In genomic region chr6:143427109-143427817, GRCh38 we compare ENCODE assay signal across 8 cellular contexts. TPM values are rescaled to one million over a fixed set of nuclear protein-coding genes. Genes with fewer than 3 reads are reported as not detected.
DNase-seq lines count a peak whose midpoint lies in the region; ATAC-seq and TF ChIP-seq lines count a peak whose summit lies in the region.

No MANE protein-coding gene starts in this region.

- H3K27me3 ChIP-seq in ovary (no peaks in the 10 kb centered on the region), upper lobe of left lung (no peaks in the 10 kb centered on the region)

- TF ChIP-seq EP300 in ovary (IDR thresholded peaks at IDR 0.05) (no peak), upper lobe of left lung (IDR thresholded peaks at IDR 0.05) (no peak)

- peak overlapping the region; percentile 45; the same call in 1 of the 2 replicates for H3K27ac ChIP-seq in RWPE1
- H3K27ac ChIP-seq in ovary = no peak overlapping the region
- H3K27ac ChIP-seq in upper lobe of left lung = no peak overlapping the region

- no peak for TF ChIP-seq POLR2A in ovary (IDR thresholded peaks at IDR 0.05)
- no peak for TF ChIP-seq POLR2A in upper lobe of left lung (IDR thresholded peaks at IDR 0.05)

- H3K36me3 ChIP-seq in ovary = no peaks in the 10 kb centered on the region
- peaks cover 0 to 5% (median 0%) of the 10 kb centered on the region in 4 donors for H3K36me3 ChIP-seq in upper lobe of left lung

- TF ChIP-seq CTCF in RWPE1 (conservative IDR thresholded peaks at IDR 0.05; ENCODE audit: low read depth) = peak; percentile 96
- peak; percentile 80 to 83 (median 81) for TF ChIP-seq CTCF in ovary (IDR thresholded peaks at IDR 0.05)
- TF ChIP-seq CTCF in upper lobe of left lung (IDR thresholded peaks at IDR 0.05) = peak; percentile 77 to 89 (median 84)

- H3K9me3 ChIP-seq in ovary (no peaks in the 10 kb centered on the region), upper lobe of left lung (no peaks in the 10 kb centered on the region)

- POLR2A ChIA-PET in RWPE1 (lab: Yijun Ruan, JAX; ENCODE audit: low non-redundant PET) = interaction anchor here (0.6 kb wide), 1 partner anchor 126 kb away, joined by 3 read pairs; no protein-coding TSS in a partner anchor

- DNase-seq in GDM1 (lab: John Stamatoyannopoulos, UW) (peak; percentile 38), KG1 (lab: John Stamatoyannopoulos, UW) (peak; percentile 30), RWPE1 (ENCODE audit: low spot score) (peak; percentile 59), foreskin melanocyte (peak; percentile 52), ovary (peak; percentile 56 to 83 (median 78)), upper lobe of left lung (peak; percentile 67 to 89)
- peak; percentile 53 for DNase-seq in activated effector memory CD4-positive, alpha-beta T cell treated with Interleukin-2 at 50 U/mL for 16 hours

- CTCF ChIA-PET in RWPE1 (lab: Yijun Ruan, JAX) = interaction anchor here (0.5 to 2.1 kb wide), 23 partner anchors 10 to 1064 kb away, joined by 3 to 35 read pairs (median 3); no protein-coding TSS in a partner anchor

- ATAC-seq in GM21786 (IDR thresholded peaks at IDR 0.05; ENCODE audit: unreplicated experiment) = peak; percentile 100
- ATAC-seq in upper lobe of left lung (ENCODE audit: low FRiP score in 2 of 2) = peak; percentile 93 to 96

- no peak overlapping the region for H3K4me3 ChIP-seq in ovary
- no peak overlapping the region for H3K4me3 ChIP-seq in upper lobe of left lung

- intact Hi-C loops in ovary (cut with DNase I) = loop anchor here in 3 of 4 donors (2.0 to 5.0 kb wide), 2 partner anchors 734 to 735 kb away; no protein-coding TSS in a partner anchor

- H3K4me1 ChIP-seq in ovary (ENCODE audit: insufficient read depth) (no peaks in the 10 kb centered on the region), upper lobe of left lung (no peaks in the 10 kb centered on the region)

- 5 to 14% (median 8%) methylated on average over 4 of the region's 4 CpGs for WGBS in ovary, 3 donors
- WGBS in upper lobe of left lung, 2 donors = 19% methylated on average over 4 of the region's 4 CpGs

RNA-seq across cellular contexts. Expression of gene ADAT2, which starts 23.2 kb away (rescaled TPM):
- total RNA-seq in ovary (1 to 10 TPM; 2.5 to 6.1 (median 4.6) TPM), upper lobe of left lung (10 to 100 TPM in 1 of 6 donors, 1 to 10 TPM in 5; 4.9 to 11.5 (median 6.8) TPM)
- 1 to 10 TPM; 1.9 to 5.1 TPM for polyA plus RNA-seq in ovary

RNA-seq across cellular contexts. Expression of gene PEX3, which starts 23.3 kb away (rescaled TPM):
- total RNA-seq in ovary (10 to 100 TPM; 15.5 to 29.3 (median 21.0) TPM), upper lobe of left lung (10 to 100 TPM in 4 of 6 donors, 1 to 10 TPM in 2; 3.4 to 18.5 (median 13.1) TPM)
- polyA plus RNA-seq in ovary = 10 to 100 TPM; 12.0 to 17.6 TPM
